1 cellular context compared by ENCODE assay signal in genomic region chr14:101365329-101366158, GRCh38.
TF ChIP-seq lines count a peak whose summit lies in the region.

No MANE protein-coding gene starts in this region.

TF ChIP-seq in H1, 55 proteins besides CTCF, POLR2A, EP300 and RAD21 (continued from another document):
- no peak for TF ChIP-seq YY1 (IDR thresholded peaks at IDR 0.05; ENCODE audit: low read depth, low read length)
